Comparison of ENCODE assay signal across 27 cellular contexts in genomic region chr15:58529041-58529440, GRCh38.
DNase-seq lines count a peak whose midpoint lies in the region; TF ChIP-seq lines count a peak whose summit lies in the region.
"Had no signal": no experiment of that assay in that cellular context is flagged by ENCODE, and none has a peak within 500 bp of the region (broad histone marks: within the 10 kb centered on the region; RNA-seq: fewer than 3 reads in every experiment).

No MANE protein-coding gene starts in this region.

- H3K4me2 ChIP-seq in PC-9: no peak overlapping the region

- POLR2A ChIA-PET in Caco-2 (lab: Charles Lee): interaction anchor here (1.0 kb wide), 2 partner anchors 13 to 75 kb away, joined by 4 to 6 read pairs; no protein-coding TSS in a partner anchor
- POLR2A ChIA-PET in PC-9 (lab: Charles Lee; ENCODE audit: unreplicated experiment): no interaction called here

- DNase-seq in Caco-2: no peak
- DNase-seq in PC-9: no peak
- DNase-seq in islet precursor cell: peak; percentile 35
- no peak for DNase-seq in activated naive CD8-positive, alpha-beta T cell treated with anti-CD3 and anti-CD28 coated beads for 36 hours
- DNase-seq in HPDE6-E6E7 (ENCODE audit: extremely low spot score): no peak
- no peak for DNase-seq in MV-4-11 (lab: John Stamatoyannopoulos, UW)
- DNase-seq: ACHN; activated CD4-positive, alpha-beta memory T cell treated with anti-CD3 and anti-CD28 coated beads, Interleukin-2, amount 10 ng/mL, durations not matched to agents 7 days and 5 days; activated CD4-positive, CD25-positive, alpha-beta regulatory T cell treated with anti-CD3 and anti-CD28 coated beads, Interleukin-2, amount 50 U/mL, for 72 hours; activated naive CD8-positive, alpha-beta T cell treated with anti-CD3 and anti-CD28 coated beads, Interleukin-2, amount 10 ng/mL, durations not matched to agents 7 days and 5 days; activated T-cell treated with anti-CD3 and anti-CD28 coated beads for 4 hours; caudate nucleus; DMS53; dorsolateral prefrontal cortex; naive thymus-derived CD4-positive, alpha-beta T cell; NCI-H1105; NCI-H1930; NCI-H524 treated with DMSO at 0.1 percent for 48 hours; nucleus accumbens; stimulated activated naive CD8-positive, alpha-beta T cell treated with anti-CD3 and anti-CD28 coated beads, Interleukin-15, Interleukin-2, amounts not matched to agents 100 U/mL and 50 U/mL, for 24 hours; T-helper 1 cell had no signal

- H3K4me1 ChIP-seq in Caco-2 (peaks cover 55% of the 10 kb centered on the region), PC-9 (replicated peaks; ENCODE audit: insufficient read depth) (peaks cover 35% of the 10 kb centered on the region)

- no peaks in the 10 kb centered on the region for H3K9me2 ChIP-seq in PC-9 (ENCODE audit: insufficient read depth)

- peaks cover 12% of the 10 kb centered on the region for H3K36me3 Mint-ChIP-seq in Caco-2 (ENCODE audit: insufficient read depth, unreplicated experiment)
- H3K36me3 Mint-ChIP-seq in nephron (ENCODE audit: low read depth): no peaks in the 10 kb centered on the region
- H3K36me3 Mint-ChIP-seq in activated naive CD8-positive, alpha-beta T cell treated with anti-CD3 and anti-CD28 coated beads for 36 hours: peaks cover 1% of the 10 kb centered on the region
- H3K36me3 Mint-ChIP-seq: memory B cell had no signal

- H3K27me3 ChIP-seq in Caco-2 (replicated peaks; ENCODE audit: control insufficient read depth, insufficient read depth, low read length): no peaks in the 10 kb centered on the region
- H3K27me3 ChIP-seq in PC-9 (ENCODE audit: insufficient read depth, low read depth): no peaks in the 10 kb centered on the region
- H3K27me3 ChIP-seq: ascending aorta, dorsolateral prefrontal cortex, Peyer's patch had no signal

- TF ChIP-seq CTCF in Caco-2 (IDR thresholded peaks at IDR 0.05; ENCODE audit: insufficient read depth in 1 of 2, low read depth in 1 of 2, low read length in 1 of 2, severe bottlenecking in 1 of 2, unreplicated experiment in 1 of 2) (no peak), PC-9 (conservative IDR thresholded peaks at IDR 0.05) (no peak), nephron (IDR thresholded peaks at IDR 0.05; ENCODE audit: unreplicated experiment in 3 of 3) (no peak)

- H3K9me3 Mint-ChIP-seq in Caco-2 (ENCODE audit: unreplicated experiment) (no peaks in the 10 kb centered on the region), nephron (peaks cover 2% of the 10 kb centered on the region)
- no peaks in the 10 kb centered on the region for H3K9me3 Mint-ChIP-seq in activated naive CD8-positive, alpha-beta T cell treated with anti-CD3 and anti-CD28 coated beads for 36 hours
- H3K9me3 Mint-ChIP-seq: activated CD4-positive, alpha-beta memory T cell treated with anti-CD3 and anti-CD28 coated beads, Interleukin-2, amount 10 ng/mL, durations not matched to agents 7 days and 5 days; IgD-negative memory B cell; memory B cell had no signal

- no peak overlapping the region for H2AFZ ChIP-seq in PC-9

- peak overlapping the region; percentile 87 for H3K27ac Mint-ChIP-seq in Caco-2 (ENCODE audit: unreplicated experiment)
- H3K27ac Mint-ChIP-seq in nephron: peak overlapping the region; percentile 87 to 96 (median 92)
- H3K27ac Mint-ChIP-seq in activated naive CD8-positive, alpha-beta T cell treated with anti-CD3 and anti-CD28 coated beads for 36 hours: no peak overlapping the region
- H3K27ac Mint-ChIP-seq: activated CD4-positive, alpha-beta memory T cell treated with anti-CD3 and anti-CD28 coated beads, Interleukin-2, amount 10 ng/mL, durations not matched to agents 7 days and 5 days; activated naive CD8-positive, alpha-beta T cell treated with anti-CD3 and anti-CD28 coated beads, Interleukin-2, amount 10 ng/mL, durations not matched to agents 7 days and 5 days; IgD-negative memory B cell; memory B cell had no signal

- H3K4me1 Mint-ChIP-seq in Caco-2 (ENCODE audit: low read depth, unreplicated experiment) (peaks cover 39% of the 10 kb centered on the region), nephron (peaks cover 13% of the 10 kb centered on the region)
- peaks cover 3% of the 10 kb centered on the region for H3K4me1 Mint-ChIP-seq in activated naive CD8-positive, alpha-beta T cell treated with anti-CD3 and anti-CD28 coated beads for 36 hours
- H3K4me1 Mint-ChIP-seq: activated CD4-positive, alpha-beta memory T cell treated with anti-CD3 and anti-CD28 coated beads, Interleukin-2, amount 10 ng/mL, durations not matched to agents 7 days and 5 days; IgD-negative memory B cell; memory B cell had no signal

- H3F3A ChIP-seq in PC-9 (ENCODE audit: insufficient read depth, low read depth): peaks cover 12% of the 10 kb centered on the region; the same call in 1 of the 2 replicates

- CTCF ChIA-PET in Caco-2 (lab: Charles Lee): no interaction called here
- CTCF ChIA-PET in PC-9 (lab: Charles Lee): no interaction called here

- no TSS peak for BruUV-seq in Caco-2 (replicated peaks; lab: Mats Ljungman, UMichigan)
- BruUV-seq in PC-9 (replicated peaks; lab: Mats Ljungman, UMichigan): no TSS peak

- H3K4me3 ChIP-seq in Caco-2 (ENCODE audit: low read depth, low read length) (no peak overlapping the region), PC-9 (no peak overlapping the region)
- H3K4me3 ChIP-seq: ascending aorta, dorsolateral prefrontal cortex, Peyer's patch, thoracic aorta had no signal

- H3K4me3 Mint-ChIP-seq in Caco-2 (ENCODE audit: unreplicated experiment) (peak overlapping the region; percentile 45), nephron (no peak overlapping the region)
- H3K4me3 Mint-ChIP-seq in activated naive CD8-positive, alpha-beta T cell treated with anti-CD3 and anti-CD28 coated beads for 36 hours: no peak overlapping the region
- H3K4me3 Mint-ChIP-seq: activated CD4-positive, alpha-beta memory T cell treated with anti-CD3 and anti-CD28 coated beads, Interleukin-2, amount 10 ng/mL, durations not matched to agents 7 days and 5 days; activated naive CD8-positive, alpha-beta T cell treated with anti-CD3 and anti-CD28 coated beads, Interleukin-2, amount 10 ng/mL, durations not matched to agents 7 days and 5 days; memory B cell; naive thymus-derived CD4-positive, alpha-beta T cell had no signal

- H3K27me3 Mint-ChIP-seq in Caco-2 (ENCODE audit: insufficient read depth, unreplicated experiment): no peaks in the 10 kb centered on the region
- peaks cover 4% of the 10 kb centered on the region for H3K27me3 Mint-ChIP-seq in nephron (ENCODE audit: low read depth)
- H3K27me3 Mint-ChIP-seq in activated naive CD8-positive, alpha-beta T cell treated with anti-CD3 and anti-CD28 coated beads for 36 hours: no peaks in the 10 kb centered on the region
- H3K27me3 Mint-ChIP-seq: activated naive CD8-positive, alpha-beta T cell treated with anti-CD3 and anti-CD28 coated beads, Interleukin-2, amount 10 ng/mL, durations not matched to agents 7 days and 5 days had no signal

- H3K36me3 ChIP-seq in Caco-2 (ENCODE audit: control insufficient read depth, insufficient read depth, low read length): no peaks in the 10 kb centered on the region; the same call in 1 of the 2 replicates
- no peaks in the 10 kb centered on the region for H3K36me3 ChIP-seq in PC-9 (ENCODE audit: low read depth)
- H3K36me3 ChIP-seq: ascending aorta, Peyer's patch, thoracic aorta had no signal

- intact Hi-C loops in Caco-2 (cut with micrococcal nuclease; ENCODE audit: unreplicated experiment): no loop called here
- intact Hi-C loops in PC-9 (cut with micrococcal nuclease; ENCODE audit: unreplicated experiment): loop anchor here (10.0 kb wide), 1 partner anchor 846 kb away; the partner anchor contains the start of gene MYO1E

- no peaks in the 10 kb centered on the region for H3K79me2 ChIP-seq in PC-9 (ENCODE audit: low read depth)

- H4K20me1 ChIP-seq in PC-9 (ENCODE audit: insufficient read depth): no peaks in the 10 kb centered on the region

- peak overlapping the region; percentile 55 for H3K27ac ChIP-seq in PC-9
- H3K27ac ChIP-seq: dorsolateral prefrontal cortex had no signal

- no peaks in the 10 kb centered on the region for H3K9me3 ChIP-seq in Caco-2
- no peaks in the 10 kb centered on the region for H3K9me3 ChIP-seq in PC-9 (ENCODE audit: insufficient read depth, low read depth)
- H3K9me3 ChIP-seq: ascending aorta, Peyer's patch, thoracic aorta had no signal
